24 cellular contexts compared by ENCODE assay signal in the genomic region with DNA sequence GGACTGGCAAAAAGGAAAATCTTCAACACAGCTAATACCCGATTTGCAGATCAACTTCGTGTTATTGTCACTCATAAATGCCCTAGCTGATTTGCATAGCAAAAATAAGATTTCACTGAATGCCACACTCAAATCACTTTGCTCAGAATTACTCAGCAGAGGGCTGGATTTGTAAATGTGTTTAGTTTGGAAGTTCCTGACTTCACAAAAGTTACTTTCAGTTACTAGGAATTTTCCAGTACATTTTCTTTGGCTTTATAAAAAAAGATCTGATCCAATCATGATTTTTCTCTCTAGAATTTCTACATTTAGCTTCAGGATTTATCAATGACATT.
A peak's percentile ranks its signal among the peaks of the same experiment; 100 is the strongest.
DNase-seq lines count a peak whose midpoint lies in the region; ATAC-seq, FAIRE-seq and TF ChIP-seq lines count a peak whose summit lies in the region.
"Had no signal": no experiment of that assay in that cellular context is flagged by ENCODE, and none has a peak within 500 bp of the region (broad histone marks: within the 10 kb centered on the region; RNA-seq: fewer than 3 reads in every experiment).

No MANE protein-coding gene starts in this region.

- H3K9ac ChIP-seq in H9 (ENCODE audit: extremely low read depth, insufficient read length, low read length): no peak overlapping the region
- H3K9ac ChIP-seq in GM12878 (ENCODE audit: control insufficient read depth, insufficient read depth, low read length): no peak overlapping the region

- DNase-seq in H9 (no peak), GM12878 (ENCODE audit: low read depth, low spot score) (no peak), left ventricle myocardium superior (no peak), suprapubic skin (ENCODE audit: low spot score in 2 of 2) (no peak), SIG-M5 (lab: John Stamatoyannopoulos, UW) (no peak), NCI-H1417 (lab: John Stamatoyannopoulos, UW) (no peak)
- DNase-seq in stimulated activated CD4-positive, alpha-beta T cell treated with anti-CD3 and anti-CD28 coated beads, Interleukin-2, amount 100 ng/mL, for 48 hours: no peak
- DNase-seq: activated CD4-positive, alpha-beta T cell treated with anti-CD3 and anti-CD28 coated beads, Interleukin-2, amount 50 U/mL, for 4 hours; activated T-cell treated with anti-CD3 and anti-CD28 coated beads, Interleukin-2, amount 50 U/mL, for 1 hour; cerebellar nuclear complex; glutamatergic neuron; immature natural killer cell; mammary epithelial cell; NCI-H2081; NCI-H526 treated with DMSO at 0.1 percent for 48 hours; trophoblast cell had no signal

- H3K36me3 ChIP-seq in GM12878 (ENCODE audit: control insufficient read depth in 2 of 2, insufficient read depth in 2 of 2, low read length in 1 of 2): peaks cover 0 to 4% of the 10 kb centered on the region in 2 experiments; a peak in 2 of 4 replicates
- H3K36me3 ChIP-seq in suprapubic skin: no peaks in the 10 kb centered on the region
- H3K36me3 ChIP-seq: HAP-1, MG63 had no signal

- H4K91ac ChIP-seq in H9 (ENCODE audit: insufficient read length, low read depth, low read length): no peak overlapping the region

- H3K27me3 ChIP-seq in H9 (ENCODE audit: insufficient read depth, low read length) (no peaks in the 10 kb centered on the region), GM12878 (replicated peaks in 1 of 2; ENCODE audit: control insufficient read depth in 2 of 2, insufficient read depth in 2 of 2, low read length in 1 of 2) (no peaks in the 10 kb centered on the region), suprapubic skin (no peaks in the 10 kb centered on the region)
- H3K27me3 ChIP-seq: MG63 had no signal

- no peaks in the 10 kb centered on the region for H3K4me1 ChIP-seq in H9 (ENCODE audit: insufficient read depth, low read length)
- peaks cover 21% of the 10 kb centered on the region for H3K4me1 ChIP-seq in GM12878 (ENCODE audit: control insufficient read depth, insufficient read depth, low read length)
- H3K4me1 ChIP-seq in suprapubic skin: peaks cover 9% of the 10 kb centered on the region
- H3K4me1 ChIP-seq: HAP-1 had no signal

- H3K36me3 Mint-ChIP-seq in H9 (ENCODE audit: insufficient read depth in 1 of 3, low read depth in 3 of 3): peaks cover 13 to 34% (median 28%) of the 10 kb centered on the region in 3 experiments

- BruUV-seq in GM12878 (replicated peaks; lab: Mats Ljungman, UMichigan): no TSS peak

- no peak overlapping the region for H3K18ac ChIP-seq in H9 (ENCODE audit: insufficient read length, low read depth, low read length)

- no peak for TF ChIP-seq EP300 in GM12878 (IDR thresholded peaks at IDR 0.05; ENCODE audit: borderline replicate concordance in 1 of 2, control insufficient read depth in 1 of 2, low read depth in 2 of 2, low read length in 2 of 2)
- TF ChIP-seq EP300 in suprapubic skin (IDR thresholded peaks at IDR 0.05): no peak

- WGBS in H9 (ENCODE audit: extremely low coverage, insufficient read length, low lambda C conversion rate): no CpG with 5 or more reads among the region's 2 CpGs
- WGBS in GM12878 (ENCODE audit: insufficient coverage, insufficient replicate concordance, low lambda C conversion rate, missing lambda C conversion rate): 2% methylated on average over 2 of the region's 2 CpGs
- 61% methylated on average over 2 of the region's 2 CpGs for WGBS in suprapubic skin

- no peak overlapping the region for H2BK5ac ChIP-seq in H9 (ENCODE audit: insufficient read length, low read length)

- H2BK120ac ChIP-seq in H9 (ENCODE audit: low read depth, low read length, poor library complexity, severe bottlenecking): peak overlapping the region; percentile 78

- H3K79me2 ChIP-seq in H9 (ENCODE audit: insufficient read depth, low read length): no peaks in the 10 kb centered on the region
- no peaks in the 10 kb centered on the region for H3K79me2 ChIP-seq in GM12878 (ENCODE audit: control insufficient read depth, insufficient read depth, low read length)

- POLR2A ChIA-PET in GM12878 (lab: Charles Lee): interaction anchor here (0.6 to 2.1 kb wide), 3 partner anchors 9 to 283 kb away, joined by 3 to 10 read pairs (median 5); no protein-coding TSS in a partner anchor

- ATAC-seq in GM12878 (no peak), left ventricle myocardium superior (peak; percentile 27), HG02938 (IDR thresholded peaks at IDR 0.05; ENCODE audit: unreplicated experiment) (no peak)

- no peak for TF ChIP-seq CTCF in H9 (conservative IDR thresholded peaks at IDR 0.05)
- no peak for TF ChIP-seq CTCF in GM12878 (IDR thresholded peaks at IDR 0.05 in 2 of 3, conservative IDR thresholded peaks at IDR 0.05 in 1 of 3; ENCODE audit: control insufficient read depth in 2 of 3, extremely low read depth in 1 of 3, insufficient read depth in 1 of 3, low read depth in 3 of 3, low read length in 3 of 3)
- no peak for TF ChIP-seq CTCF in suprapubic skin (IDR thresholded peaks at IDR 0.05)

- H3K23ac ChIP-seq in H9 (ENCODE audit: insufficient read length, low read depth, low read length): no peak overlapping the region

- TF ChIP-seq RAD21 in GM12878 (IDR thresholded peaks at IDR 0.05; ENCODE audit: insufficient read depth, low read depth, low read length): no peak

- SMC1A ChIA-PET in GM12878 (lab: Charles Lee; ENCODE audit: uncharacterized antibody, unreplicated experiment): interaction anchor here (0.7 to 9.0 kb wide), 6 partner anchors 12 to 65 kb away, joined by 3 to 125 read pairs (median 3); no protein-coding TSS in a partner anchor

- H3T11ph ChIP-seq in H9 (ENCODE audit: low read length): no peak overlapping the region

- peaks cover 3% of the 10 kb centered on the region for H3K27me3 Mint-ChIP-seq in H9 (ENCODE audit: low read depth)
- H3K27me3 Mint-ChIP-seq: activated naive CD8-positive, alpha-beta T cell had no signal

- peaks cover 5 to 10% of the 10 kb centered on the region in 2 experiments for H3K4me1 Mint-ChIP-seq in H9

- CTCF ChIA-PET in GM12878 (lab: Yijun Ruan, JAX): interaction anchor here (0.7 to 1.2 kb wide), 3 partner anchors 11 to 173 kb away, joined by 3 read pairs; no protein-coding TSS in a partner anchor

- no peak overlapping the region for H4K8ac ChIP-seq in H9 (replicated peaks; ENCODE audit: insufficient read length, low read depth, low read length)

- H3K4me2 ChIP-seq in H9 (ENCODE audit: insufficient read depth, insufficient read length, low read length): no peak overlapping the region
- no peak overlapping the region; the same call in 1 of the 2 replicates for H3K4me2 ChIP-seq in GM12878 (ENCODE audit: control insufficient read depth, insufficient read depth)

- intact Hi-C loops in GM12878 (cut with micrococcal nuclease; ENCODE audit: unreplicated experiment): no loop called here
- intact Hi-C loops in left ventricle myocardium superior (cut with micrococcal nuclease): no loop called here

- no peak overlapping the region for H3K4ac ChIP-seq in H9 (ENCODE audit: low read depth, low read length)

- RAD21 ChIA-PET in GM12878 (lab: Charles Lee; ENCODE audit: unreplicated experiment): interaction anchor here (0.5 kb wide), 1 partner anchor 73 kb away, joined by 4 read pairs; no protein-coding TSS in a partner anchor

- no peak overlapping the region for H3K56ac ChIP-seq in H9 (ENCODE audit: insufficient read length, low read depth, low read length)

- no peak overlapping the region for H2AK5ac ChIP-seq in H9 (ENCODE audit: insufficient read length, low read length)

- H3K4me3 Mint-ChIP-seq in H9: no peak overlapping the region
- H3K4me3 Mint-ChIP-seq: activated naive CD8-positive, alpha-beta T cell; B cell; immature natural killer cell; nephron had no signal

- H2BK15ac ChIP-seq in H9 (ENCODE audit: low read depth, low read length): no peak overlapping the region

- H4K5ac ChIP-seq in H9 (ENCODE audit: insufficient read length, low read depth, low read length): no peak overlapping the region

- FAIRE-seq in GM12878 (lab: Jason Lieb, UNC): no peak
- FAIRE-seq: endothelial cell of umbilical vein, G401.6 had no signal

- H4K20me1 ChIP-seq in H9 (ENCODE audit: control insufficient read depth, insufficient read depth, insufficient read length) (no peaks in the 10 kb centered on the region), GM12878 (ENCODE audit: control insufficient read depth, insufficient read depth) (no peaks in the 10 kb centered on the region)

- H2BK20ac ChIP-seq in H9 (ENCODE audit: low read depth, low read length, poor library complexity, severe bottlenecking): no peak overlapping the region

- H3K4me3 ChIP-seq in GM12878 (no peak overlapping the region), suprapubic skin (no peak overlapping the region)
- H3K4me3 ChIP-seq: HAP-1, MG63 had no signal

- peaks cover 30 to 39% of the 10 kb centered on the region in 2 experiments for H3K9me3 Mint-ChIP-seq in H9

- no peaks in the 10 kb centered on the region for H3K23me2 ChIP-seq in H9 (ENCODE audit: insufficient read length, low read depth, low read length, poor library complexity, severe bottlenecking)

- H3K9me3 ChIP-seq in H9 (ENCODE audit: control insufficient read depth, low read depth, low read length) (no peaks in the 10 kb centered on the region), GM12878 (replicated peaks; ENCODE audit: control insufficient read depth, insufficient read depth, low read length) (peaks cover 48% of the 10 kb centered on the region), suprapubic skin (no peaks in the 10 kb centered on the region)
- H3K9me3 ChIP-seq: HAP-1 had no signal

- no peak overlapping the region for H2AFZ ChIP-seq in H9 (ENCODE audit: low read length)
- no peak overlapping the region for H2AFZ ChIP-seq in GM12878 (ENCODE audit: control insufficient read depth, low read depth, low read length)

- no peak overlapping the region for H2BK12ac ChIP-seq in H9 (ENCODE audit: insufficient read length, low read depth, low read length)

- no peak for TF ChIP-seq POLR2A in GM12878 (IDR thresholded peaks at IDR 0.05; ENCODE audit: low read depth, low read length)
- TF ChIP-seq POLR2A in suprapubic skin (IDR thresholded peaks at IDR 0.05): no peak

- H3K14ac ChIP-seq in H9 (ENCODE audit: insufficient read depth, low read length): no peak overlapping the region

- in situ Hi-C loops in GM12878 (cut with MboI): no loop called here

- H3K27ac ChIP-seq in H9 (ENCODE audit: insufficient read length, low read depth, low read length) (no peak overlapping the region), GM12878 (ENCODE audit: control insufficient read depth, insufficient read depth) (no peak overlapping the region), suprapubic skin (peak overlapping the region; percentile 55)

- no peaks in the 10 kb centered on the region for H3K79me1 ChIP-seq in H9 (ENCODE audit: insufficient read depth, low read depth, low read length, poor library complexity, severe bottlenecking)

- no peak overlapping the region for H3K27ac Mint-ChIP-seq in H9
- H3K27ac Mint-ChIP-seq: activated naive CD8-positive, alpha-beta T cell; B cell had no signal

TF ChIP-seq in GM12878, 131 proteins besides CTCF, POLR2A, EP300 and RAD21 (continues in another document):
- TF ChIP-seq POU2F2 (IDR thresholded peaks at IDR 0.05; ENCODE audit: borderline replicate concordance, low read depth, low read length): 0 out of 3 replicates have a peak, but pooled peaks have one; percentile 62
- TF ChIP-seq RUNX3 (IDR thresholded peaks at IDR 0.05; ENCODE audit: low read length): peak; percentile 12; the same call in 1 of the 2 replicates
- TF ChIP-seq JUNB (IDR thresholded peaks at IDR 0.05): peak; percentile 55; the same call in 1 of the 2 replicates
- no peak for TF ChIP-seq ZNF622 (IDR thresholded peaks at IDR 0.05)
